In the genomic region with DNA sequence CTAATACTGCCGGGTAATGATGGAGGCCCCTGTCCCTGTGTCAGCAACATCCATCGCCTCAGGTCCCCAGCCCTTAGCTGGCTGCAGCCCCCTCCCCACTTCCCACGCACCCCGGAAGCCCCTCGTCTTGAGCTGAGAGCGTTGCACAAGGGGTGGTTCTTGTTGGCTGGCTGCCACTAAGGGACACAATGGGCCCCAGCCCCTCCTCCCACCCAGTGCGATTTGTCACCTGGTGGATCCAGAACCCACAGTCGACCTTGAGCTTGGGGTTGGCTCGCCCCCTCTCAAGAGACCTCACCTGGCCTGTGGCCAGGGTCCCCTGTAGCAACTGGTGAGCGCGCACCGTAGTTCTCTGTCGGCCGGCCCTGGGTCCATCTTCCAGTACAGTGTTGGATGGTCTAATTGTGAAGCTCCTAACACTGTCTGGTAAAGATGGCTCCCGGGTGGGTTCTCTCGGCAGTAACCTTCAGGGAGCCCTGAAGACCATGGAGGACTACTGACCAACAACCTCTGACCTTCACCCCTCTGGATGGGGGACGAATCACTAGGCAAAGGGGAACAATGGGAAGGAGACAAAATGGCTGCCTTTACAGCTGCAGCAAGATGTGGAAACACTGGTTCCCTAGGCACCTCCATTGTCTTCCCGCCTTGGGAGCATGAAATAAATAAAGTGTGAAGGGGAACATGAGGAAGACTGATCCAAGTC, we compare ENCODE assay signal across 1 cellular context.
TF ChIP-seq lines count a peak whose summit lies in the region.

No MANE protein-coding gene starts in this region.

TF ChIP-seq in HepG2, 621 proteins besides CTCF, POLR2A, EP300 and RAD21:
- TF ChIP-seq AGO2 (optimal IDR thresholded peaks at IDR 0.05; ENCODE audit: low read depth, low read length) = peak; percentile 18
- TF ChIP-seq, protein P1, sequence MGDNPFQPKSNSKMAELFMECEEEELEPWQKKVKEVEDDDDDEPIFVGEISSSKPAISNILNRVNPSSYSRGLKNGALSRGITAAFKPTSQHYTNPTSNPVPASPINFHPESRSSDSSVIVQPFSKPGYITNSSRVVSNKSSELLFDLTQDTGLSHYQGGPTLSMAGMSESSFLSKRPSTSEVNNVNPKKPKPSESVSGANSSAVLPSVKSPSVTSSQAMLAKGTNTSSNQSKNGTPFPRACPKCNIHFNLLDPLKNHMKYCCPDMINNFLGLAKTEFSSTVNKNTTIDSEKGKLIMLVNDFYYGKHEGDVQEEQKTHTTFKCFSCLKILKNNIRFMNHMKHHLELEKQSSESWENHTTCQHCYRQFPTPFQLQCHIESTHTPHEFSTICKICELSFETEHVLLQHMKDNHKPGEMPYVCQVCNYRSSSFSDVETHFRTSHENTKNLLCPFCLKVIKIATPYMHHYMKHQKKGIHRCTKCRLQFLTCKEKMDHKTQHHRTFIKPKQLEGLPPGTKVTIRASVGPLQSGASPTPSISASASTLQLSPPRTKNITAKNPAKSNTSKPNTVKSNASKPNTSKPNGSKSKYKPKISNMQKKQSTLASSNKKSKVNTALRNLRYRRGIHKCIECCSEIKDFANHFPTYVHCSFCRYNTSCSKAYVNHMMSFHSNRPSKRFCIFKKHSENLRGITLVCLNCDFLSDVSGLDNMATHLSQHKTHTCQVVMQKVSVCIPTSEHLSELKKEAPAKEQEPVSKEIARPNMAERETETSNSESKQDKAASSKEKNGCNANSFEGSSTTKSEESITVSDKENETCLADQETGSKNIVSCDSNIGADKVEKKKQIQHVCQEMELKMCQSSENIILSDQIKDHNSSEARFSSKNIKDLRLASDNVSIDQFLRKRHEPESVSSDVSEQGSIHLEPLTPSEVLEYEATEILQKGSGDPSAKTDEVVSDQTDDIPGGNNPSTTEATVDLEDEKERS (CRISPR knock-in tag; IDR thresholded peaks at IDR 0.05) = no peak
